In genomic region chr2:112646102-112646719, GRCh38 we compare ENCODE assay signal across 7 cellular contexts. TPM values are rescaled to one million over a fixed set of nuclear protein-coding genes. Genes with fewer than 3 reads are reported as not detected.
DNase-seq lines count a peak whose midpoint lies in the region; ATAC-seq and TF ChIP-seq lines count a peak whose summit lies in the region.

No MANE protein-coding gene starts in this region.

- no peak for TF ChIP-seq POLR2A in gastrocnemius medialis (IDR thresholded peaks at IDR 0.05)

- intact Hi-C loops in heart right ventricle (cut with DNase I): loop anchor here in 1 of 10 donors (5.0 kb wide), 1 partner anchor 41 kb away; no protein-coding TSS in a partner anchor
- intact Hi-C loops in gastrocnemius medialis (cut with DNase I; ENCODE audit: low total_unique reads): loop anchor here (5.0 kb wide), 2 partner anchors 36 to 104 kb away; partner anchors contain the start of gene POLR1B

- H3K27me3 ChIP-seq in heart right ventricle (no peaks in the 10 kb centered on the region), gastrocnemius medialis (no peaks in the 10 kb centered on the region)

- peaks cover 4 to 83% (median 44%) of the 10 kb centered on the region in 9 donors for H3K4me1 ChIP-seq in heart right ventricle
- peaks cover 22 to 26% of the 10 kb centered on the region in 2 donors for H3K4me1 ChIP-seq in gastrocnemius medialis

- peak overlapping the region; percentile 93 for H3K4me3 ChIP-seq in HFF-Myc (replicated peaks; ENCODE audit: low read depth, low read length)
- H3K4me3 ChIP-seq in heart right ventricle: peak overlapping the region; percentile 71 to 98 (median 88)
- H3K4me3 ChIP-seq in gastrocnemius medialis: peak overlapping the region; percentile 76 to 91 (median 81)

- TF ChIP-seq CTCF in HFF-Myc (IDR thresholded peaks at IDR 0.05; ENCODE audit: low read depth, low read length, missing control alignments) (no peak), heart right ventricle (IDR thresholded peaks at IDR 0.05) (no peak), gastrocnemius medialis (IDR thresholded peaks at IDR 0.05 in 4 of 5, conservative IDR thresholded peaks at IDR 0.05 in 1 of 5) (peak in 1 of 5 experiments; percentile 12)

- H3K9me3 ChIP-seq in heart right ventricle (no peaks in the 10 kb centered on the region), gastrocnemius medialis (no peaks in the 10 kb centered on the region)

- 1% methylated on average over 51 to 65 of the region's 69 CpGs for WGBS in heart right ventricle, 2 donors

- in situ Hi-C loops in gastrocnemius medialis (cut with MboI; ENCODE audit: low sequenced_read_pairs in 4 of 4): no loop called here

- ATAC-seq in GM18502 (IDR thresholded peaks at IDR 0.05; ENCODE audit: poor library complexity, unreplicated experiment) (peak; percentile 22), heart right ventricle (peak; percentile 8 to 59 (median 32)), gastrocnemius medialis (peak; percentile 39 to 40)

- DNase-seq in HFF-Myc (ENCODE audit: extremely low read depth, low read depth) (no peak), NCI-H2171 (lab: John Stamatoyannopoulos, UW) (peak; percentile 65), activated gamma-delta T cell (lab: John Stamatoyannopoulos, UW) (peak; percentile 43), heart right ventricle (no peak), gastrocnemius medialis (peak in 1 of 2 donors; percentile 28), LoVo (ENCODE audit: low spot score) (no peak)

- H3K27ac ChIP-seq in heart right ventricle (peak overlapping the region; percentile 94 to 99 (median 98)), gastrocnemius medialis (peak overlapping the region; percentile 95 to 99 (median 96))

- H3K36me3 ChIP-seq in heart right ventricle (peaks cover 0 to 44% (median 29%) of the 10 kb centered on the region in 9 donors), gastrocnemius medialis (peaks cover 0 to 28% of the 10 kb centered on the region in 2 donors)

RNA-seq across cellular contexts. Expression of gene SLC20A1, which starts 0.5 kb away (rescaled TPM):
- total RNA-seq in heart right ventricle (10 to 100 TPM; 10.8 to 21.3 (median 13.2) TPM), gastrocnemius medialis (10 to 100 TPM in 1 of 4 donors, 1 to 10 TPM in 3; 6.9 to 85.7 (median 9.2) TPM)
- 10 to 100 TPM in 1 of 2 donors, 1 to 10 TPM in 1; 9.9 to 14.3 TPM for polyA plus RNA-seq in heart right ventricle

Comparison
In these comparisons a context has a peak if more than half of its experiments do, and no peak if none do; other contexts are left out.
1. DNase-seq: peak in NCI-H2171 (single experiment) and activated gamma-delta T cell (single experiment); none in HFF-Myc (single experiment), heart right ventricle (0 of 2) and LoVo (single experiment).
2. Peak in every context shown above with its lines, with median percentiles within 50 percentile points of each other: ATAC-seq and H3K4me3 ChIP-seq.